ENCODE assay signal across 9 cellular contexts in the genomic region with DNA sequence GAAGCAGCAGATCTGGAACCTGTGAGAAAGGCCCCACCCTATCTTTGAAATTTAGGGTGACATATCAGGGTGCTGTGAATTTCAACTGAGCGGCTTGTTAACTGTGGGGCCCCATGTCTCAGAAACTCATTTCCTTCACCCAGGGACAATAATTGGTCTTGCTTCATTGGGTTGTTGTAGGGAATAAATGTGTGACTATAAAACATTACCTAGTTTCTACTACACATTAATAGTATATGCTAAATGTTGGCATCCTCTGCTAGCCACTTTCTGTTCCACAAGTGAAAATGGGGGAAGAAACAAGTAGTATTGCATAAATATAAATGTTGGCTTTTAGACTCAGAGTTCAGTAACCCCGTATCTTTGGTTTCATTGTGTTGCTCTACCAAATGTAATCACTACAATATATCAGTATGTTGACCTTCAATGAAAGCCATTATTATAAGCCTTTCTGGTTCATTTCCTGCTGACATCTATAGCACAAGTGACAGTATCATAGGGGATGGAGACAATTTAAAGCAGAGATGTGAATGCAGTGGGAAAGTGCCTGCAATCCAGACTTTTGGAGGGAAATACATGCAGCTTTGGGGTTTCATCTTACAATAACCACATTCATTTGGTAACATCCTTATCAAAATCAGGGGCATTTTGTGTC.
A peak's percentile ranks its signal among the peaks of the same experiment; 100 is the strongest.
DNase-seq lines count a peak whose midpoint lies in the region; ATAC-seq and TF ChIP-seq lines count a peak whose summit lies in the region.
"Had no signal": no experiment of that assay in that cellular context is flagged by ENCODE, and none has a peak within 500 bp of the region (broad histone marks: within the 10 kb centered on the region; RNA-seq: fewer than 3 reads in every experiment).

No MANE protein-coding gene starts in this region.

- H3K27me3 Mint-ChIP-seq in Caco-2 (ENCODE audit: insufficient read depth, unreplicated experiment), result no peaks in the 10 kb centered on the region
- no peaks in the 10 kb centered on the region for H3K27me3 Mint-ChIP-seq in activated naive CD8-positive, alpha-beta T cell treated with anti-CD3 and anti-CD28 coated beads for 36 hours

- CTCF ChIA-PET in Caco-2 (lab: Charles Lee), result interaction anchor here (0.6 kb wide), 1 partner anchor 1691 kb away, joined by 3 read pairs; no protein-coding TSS in a partner anchor

- H3K36me3 ChIP-seq in Caco-2 (ENCODE audit: control insufficient read depth, insufficient read depth, low read length), result no peaks in the 10 kb centered on the region

- H3K27ac ChIP-seq in coronary artery, result no peak overlapping the region
- H3K27ac ChIP-seq: body of pancreas had no signal

- in situ Hi-C loops in GM13977 (cut with MboI; ENCODE audit: low pct_unique_long_range_greater_than_20kb, low sequenced_read_pairs, unreplicated experiment), result no loop called here

- ATAC-seq in GM21367 (IDR thresholded peaks at IDR 0.05; ENCODE audit: unreplicated experiment) (peak; percentile 40), HG03095 (IDR thresholded peaks at IDR 0.05; ENCODE audit: unreplicated experiment) (peak; percentile 48)

- H3K27me3 ChIP-seq in Caco-2 (replicated peaks; ENCODE audit: control insufficient read depth, insufficient read depth, low read length), result no peaks in the 10 kb centered on the region
- H3K27me3 ChIP-seq: body of pancreas had no signal

- intact Hi-C loops in Caco-2 (cut with micrococcal nuclease; ENCODE audit: unreplicated experiment), result loop anchor here (2.0 to 5.0 kb wide), 3 partner anchors 51 to 139 kb away; no protein-coding TSS in a partner anchor

- H3K4me3 Mint-ChIP-seq in Caco-2 (ENCODE audit: unreplicated experiment), result peak overlapping the region; percentile 31
- H3K4me3 Mint-ChIP-seq in activated naive CD8-positive, alpha-beta T cell treated with anti-CD3 and anti-CD28 coated beads for 36 hours, result no peak overlapping the region

- POLR2A ChIA-PET in Caco-2 (lab: Charles Lee), result no interaction called here

- H3K4me1 ChIP-seq in Caco-2, result peaks cover 59% of the 10 kb centered on the region

- peaks cover 24% of the 10 kb centered on the region for H3K9me3 Mint-ChIP-seq in Caco-2 (ENCODE audit: unreplicated experiment)
- peaks cover 6% of the 10 kb centered on the region for H3K9me3 Mint-ChIP-seq in activated naive CD8-positive, alpha-beta T cell treated with anti-CD3 and anti-CD28 coated beads for 36 hours

- TF ChIP-seq CTCF in Caco-2 (IDR thresholded peaks at IDR 0.05; ENCODE audit: insufficient read depth in 1 of 2, low read depth in 1 of 2, low read length in 1 of 2, severe bottlenecking in 1 of 2, unreplicated experiment in 1 of 2), result no peak
- TF ChIP-seq CTCF in GM13977 (IDR thresholded peaks at IDR 0.05; ENCODE audit: extremely low read depth, insufficient read depth, missing control alignments), result no peak
- no peak for TF ChIP-seq CTCF in coronary artery (IDR thresholded peaks at IDR 0.05)

- H3K9me3 ChIP-seq in Caco-2, result peaks cover 25% of the 10 kb centered on the region
- H3K9me3 ChIP-seq: body of pancreas had no signal

- peaks cover 23% of the 10 kb centered on the region for H3K4me1 Mint-ChIP-seq in Caco-2 (ENCODE audit: low read depth, unreplicated experiment)
- H3K4me1 Mint-ChIP-seq in activated naive CD8-positive, alpha-beta T cell treated with anti-CD3 and anti-CD28 coated beads for 36 hours, result peaks cover 4% of the 10 kb centered on the region

- H3K27ac Mint-ChIP-seq in Caco-2 (ENCODE audit: unreplicated experiment), result peak overlapping the region; percentile 4
- H3K27ac Mint-ChIP-seq in activated naive CD8-positive, alpha-beta T cell treated with anti-CD3 and anti-CD28 coated beads for 36 hours, result peak overlapping the region; percentile 61

- DNase-seq in Caco-2, result no peak
- DNase-seq in activated naive CD8-positive, alpha-beta T cell treated with anti-CD3 and anti-CD28 coated beads for 36 hours, result no peak
- DNase-seq in GM13977 (ENCODE audit: low spot score), result no peak
- DNase-seq in A172 (ENCODE audit: low spot score), result no peak
- DNase-seq in coronary artery (ENCODE audit: low spot score), result no peak
- DNase-seq in T1000 (lab: John Stamatoyannopoulos, UW), result no peak
- DNase-seq: body of pancreas had no signal

- no TSS peak for BruUV-seq in Caco-2 (replicated peaks; lab: Mats Ljungman, UMichigan)

- no peak overlapping the region for H3K4me3 ChIP-seq in Caco-2 (ENCODE audit: low read depth, low read length)
- H3K4me3 ChIP-seq in coronary artery, result no peak overlapping the region
- H3K4me3 ChIP-seq: body of pancreas had no signal

- no peaks in the 10 kb centered on the region for H3K36me3 Mint-ChIP-seq in Caco-2 (ENCODE audit: insufficient read depth, unreplicated experiment)
- no peaks in the 10 kb centered on the region for H3K36me3 Mint-ChIP-seq in activated naive CD8-positive, alpha-beta T cell treated with anti-CD3 and anti-CD28 coated beads for 36 hours
